Comparison of ENCODE assay signal across 18 cellular contexts in the genomic region with DNA sequence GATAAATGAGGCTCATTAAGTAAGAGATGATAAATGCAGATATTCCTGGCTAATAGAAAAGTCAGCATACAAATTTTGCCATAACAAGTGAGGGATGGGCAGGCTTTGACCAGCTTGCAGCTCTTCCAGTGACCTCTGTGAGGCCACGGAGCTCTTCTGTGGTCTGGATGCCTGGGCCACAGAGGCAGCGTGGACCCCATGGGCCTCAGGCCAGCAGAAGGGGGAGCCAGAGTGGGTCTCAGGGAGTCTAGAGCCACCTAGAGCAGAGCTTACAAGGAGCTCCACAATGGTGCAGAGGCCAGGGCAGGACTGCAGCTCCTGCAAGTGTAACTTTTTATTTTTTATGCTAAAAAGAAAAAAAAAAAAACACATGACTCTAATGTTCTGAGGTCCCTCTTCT.
DNase-seq lines count a peak whose midpoint lies in the region; ATAC-seq and TF ChIP-seq lines count a peak whose summit lies in the region.
"Had no signal": no experiment of that assay in that cellular context is flagged by ENCODE, and none has a peak within 500 bp of the region (broad histone marks: within the 10 kb centered on the region; RNA-seq: fewer than 3 reads in every experiment).

No MANE protein-coding gene starts in this region.

- H3F3A ChIP-seq in PC-3 (ENCODE audit: low read length, unreplicated experiment) = no peaks in the 10 kb centered on the region

- BruUV-seq in PC-3 (replicated peaks; lab: Mats Ljungman, UMichigan) = no TSS peak

- peak; percentile 31 for ATAC-seq in PC-3
- peak; percentile 19 for ATAC-seq in left lobe of liver

- no peak overlapping the region for H3K4me3 ChIP-seq in PC-3 (ENCODE audit: low read length)
- no peak overlapping the region for H3K4me3 ChIP-seq in lower leg skin (ENCODE audit: low read depth, poor library complexity, severe bottlenecking)
- H3K4me3 ChIP-seq: breast epithelium had no signal

- no peaks in the 10 kb centered on the region for H3K9me2 ChIP-seq in PC-3 (replicated peaks; ENCODE audit: low read length)

- no peaks in the 10 kb centered on the region for H3K27me3 ChIP-seq in PC-3 (ENCODE audit: low read length)
- H3K27me3 ChIP-seq: breast epithelium had no signal

- in situ Hi-C loops in GM13977 (cut with MboI; ENCODE audit: low pct_unique_long_range_greater_than_20kb, low sequenced_read_pairs, unreplicated experiment) = no loop called here

- H3K9me3 ChIP-seq in PC-3 (ENCODE audit: low read length) = no peaks in the 10 kb centered on the region
- H3K9me3 ChIP-seq: breast epithelium had no signal

- TF ChIP-seq CTCF in GM13977 (IDR thresholded peaks at IDR 0.05; ENCODE audit: extremely low read depth, insufficient read depth, missing control alignments) = peak; percentile 21
- TF ChIP-seq CTCF in PC-3 (conservative IDR thresholded peaks at IDR 0.05; ENCODE audit: low read depth, low read length) = peak; percentile 39; the same call in 1 of the 2 replicates
- no peak for TF ChIP-seq CTCF in lower leg skin (IDR thresholded peaks at IDR 0.05)

- TF ChIP-seq POLR2A in lower leg skin (IDR thresholded peaks at IDR 0.05) = no peak

- CTCF ChIA-PET in PC-3 (lab: Charles Lee) = interaction anchor here (0.6 kb wide), 2 partner anchors 10 to 1772 kb away, joined by 4 to 5 read pairs; no protein-coding TSS in a partner anchor

- WGBS in lower leg skin, 2 donors = 95 to 97% methylated on average over 2 of the region's 2 CpGs

- H3K36me3 ChIP-seq in PC-3 (ENCODE audit: low read depth, low read length) = no peaks in the 10 kb centered on the region; the same call in 1 of the 2 replicates
- H3K36me3 ChIP-seq: breast epithelium had no signal

- no peaks in the 10 kb centered on the region for H4K20me1 ChIP-seq in PC-3 (ENCODE audit: low read length)

- no peak overlapping the region for H3K4me2 ChIP-seq in PC-3 (ENCODE audit: low read length)

- no peak overlapping the region for H3K9ac ChIP-seq in PC-3 (ENCODE audit: low read length)

- POLR2A ChIA-PET in PC-3 (lab: Charles Lee; ENCODE audit: unreplicated experiment) = no interaction called here

- DNase-seq in NCI-H82 (lab: John Stamatoyannopoulos, UW) (peak; percentile 47), NCI-H82 treated with DMSO at 0.1 percent for 48 hours (lab: John Stamatoyannopoulos, UW; ENCODE audit: unreplicated experiment) (no peak), GM13977 (ENCODE audit: low spot score) (no peak), PC-3 (peak; percentile 21), left lobe of liver (ENCODE audit: low spot score) (no peak), lower leg skin (ENCODE audit: low spot score in 2 of 2) (no peak), NCI-H774 (lab: John Stamatoyannopoulos, UW) (no peak), activated gamma-delta T cell treated with Interleukin-2 at 50 U/mL for 16 hours (no peak)
- DNase-seq: activated CD8-positive, alpha-beta memory T cell treated with anti-CD3 and anti-CD28 coated beads, Interleukin-2, amount 50 U/mL, for 48 hours; activated naive CD4-positive, alpha-beta T cell treated with anti-CD3 and anti-CD28 coated beads, Interleukin-2, amount 50 U/mL, for 16 hours; DMS79; NCI-H2029; NCI-H524; retina; RPMI8226; stimulated activated CD4-positive, alpha-beta T cell treated with anti-CD3 and anti-CD28 coated beads, Interleukin-15, amount 100 ng/mL, for 24 hours; T-helper 1 cell had no signal

- H3K4me1 ChIP-seq in PC-3 (ENCODE audit: insufficient read depth, low read length) = peaks cover 19% of the 10 kb centered on the region
- H3K4me1 ChIP-seq: breast epithelium had no signal

- no peak overlapping the region for H2AFZ ChIP-seq in PC-3 (ENCODE audit: low read length)

- no peak overlapping the region for H3K27ac ChIP-seq in PC-3 (ENCODE audit: low read length)
- H3K27ac ChIP-seq: breast epithelium had no signal

- peaks cover 81% of the 10 kb centered on the region for H3K79me2 ChIP-seq in PC-3 (ENCODE audit: low read length)

- intact Hi-C loops in PC-3 (cut with micrococcal nuclease) = loop anchor here (10.0 kb wide), 1 partner anchor 257 kb away; no protein-coding TSS in a partner anchor
- intact Hi-C loops in lower leg skin (cut with DNase I; ENCODE audit: low total_unique reads) = no loop called here

Comparison
In these comparisons a context has a peak if more than half of its experiments do, and no peak if none do; other contexts are left out.
1. DNase-seq: peak in NCI-H82 (single experiment) and PC-3 (single experiment); none in NCI-H82 treated with DMSO at 0.1 percent for 48 hours (single experiment), GM13977 (single experiment), left lobe of liver (single experiment), lower leg skin (0 of 2), NCI-H774 (single experiment) and activated gamma-delta T cell treated with Interleukin-2 at 50 U/mL for 16 hours (single experiment).
2. CTCF ChIP-seq: peak in GM13977 (single experiment) and PC-3 (single experiment); none in lower leg skin (0 of 3).